Comparison of ENCODE assay signal across 9 cellular contexts in genomic region chr12:101891462-101891971, GRCh38. TPM values are rescaled to one million over a fixed set of nuclear protein-coding genes. Genes with fewer than 3 reads are reported as not detected.
DNase-seq lines count a peak whose midpoint lies in the region; ATAC-seq, FAIRE-seq and TF ChIP-seq lines count a peak whose summit lies in the region.
"Had no signal": no experiment of that assay in that cellular context is flagged by ENCODE, and none has a peak within 500 bp of the region (broad histone marks: within the 10 kb centered on the region; RNA-seq: fewer than 3 reads in every experiment).

No MANE protein-coding gene starts in this region.

- FAIRE-seq in GM19239 (lab: Jason Lieb, UNC) (peak; percentile 89), kidney (lab: Jason Lieb, UNC) (peak; percentile 68)
- FAIRE-seq: colon had no signal

- H3K36me3 Mint-ChIP-seq in T-helper 17 cell (ENCODE audit: low read depth): no peaks in the 10 kb centered on the region

- H3K36me3 ChIP-seq in SK-N-MC (ENCODE audit: insufficient read depth, low read length) (no peaks in the 10 kb centered on the region), kidney (ENCODE audit: control insufficient read depth in 1 of 2, insufficient read depth in 2 of 2, low read length in 2 of 2) (no peaks in the 10 kb centered on the region)

- intact Hi-C loops in kidney (cut with DNase I): no loop called here

- H3K9ac ChIP-seq in SK-N-MC (ENCODE audit: insufficient read length) (peak overlapping the region; percentile 46), kidney (ENCODE audit: low read length in 2 of 2) (peak overlapping the region in 1 of 2 donors; percentile 56)

- peak overlapping the region; percentile 15 for H3K4me3 ChIP-seq in AG04450 (ENCODE audit: low read depth, low read length)
- H3K4me3 ChIP-seq in SK-N-MC: peak overlapping the region; percentile 61
- H3K4me3 ChIP-seq in kidney (ENCODE audit: low read length in 2 of 2): no peak overlapping the region

- H3K4me3 Mint-ChIP-seq in T-helper 17 cell: no peak overlapping the region

- no peaks in the 10 kb centered on the region for H3K27me3 Mint-ChIP-seq in T-helper 17 cell

- POLR2A ChIA-PET in AG04450 (lab: Yijun Ruan, JAX): interaction anchor here (0.6 to 1.8 kb wide), 5 partner anchors 10 to 44 kb away, joined by 3 to 25 read pairs (median 5); partner anchors contain the start of gene DRAM1
- POLR2A ChIA-PET in HEK293T (lab: Yijun Ruan, JAX): no interaction called here

- peak overlapping the region; percentile 90 for H3K27ac ChIP-seq in AG04450 (ENCODE audit: low read depth, low read length)
- H3K27ac ChIP-seq in SK-N-MC: peak overlapping the region; percentile 93
- H3K27ac ChIP-seq in kidney (ENCODE audit: low read depth in 2 of 2, low read length in 2 of 2): peak overlapping the region; percentile 33 to 39

- CTCF ChIA-PET in AG04450 (lab: Charles Lee) (interaction anchor here (0.6 to 2.3 kb wide), 16 partner anchors 8 to 1465 kb away, joined by 3 to 11 read pairs (median 3); partner anchors contain the start of gene GNPTAB), HEK293T (lab: Yijun Ruan, JAX) (no interaction called here)

- ATAC-seq in HG03196 (IDR thresholded peaks at IDR 0.05; ENCODE audit: unreplicated experiment) (peak; percentile 89), T-helper 17 cell (no peak)

- H3K4me1 Mint-ChIP-seq in T-helper 17 cell: peaks cover 5% of the 10 kb centered on the region

- DNase-seq in AG04450 (ENCODE audit: low read depth, low spot score): peak; percentile 75
- no peak for DNase-seq in GM19239 (ENCODE audit: insufficient read length, low spot score)
- peak; percentile 90 for DNase-seq in SK-N-MC (ENCODE audit: low read depth, low spot score)
- DNase-seq in kidney: no peak
- no peak for DNase-seq in T-helper 17 cell
- DNase-seq in HEK293T (ENCODE audit: extremely low spot score): no peak
- DNase-seq in superior temporal gyrus (ENCODE audit: extremely low spot score): no peak

- no peaks in the 10 kb centered on the region for H3K27me3 ChIP-seq in AG04450 (ENCODE audit: control insufficient read depth, insufficient read depth, low read length)

- H3K4me1 ChIP-seq in kidney (ENCODE audit: control insufficient read depth in 1 of 2, insufficient read depth in 1 of 2, low read depth in 1 of 2, low read length in 2 of 2): peaks cover 6 to 7% of the 10 kb centered on the region in 2 donors

- TF ChIP-seq CTCF in AG04450 (IDR thresholded peaks at IDR 0.05; ENCODE audit: low read depth, low read length): no peak
- TF ChIP-seq CTCF in kidney (IDR thresholded peaks at IDR 0.05; ENCODE audit: borderline replicate concordance, extremely low read depth, insufficient read depth): no peak

- no peak overlapping the region for H3K27ac Mint-ChIP-seq in T-helper 17 cell

- H3K9me3 ChIP-seq in AG04450 (ENCODE audit: control insufficient read depth, insufficient read depth, low read length): no peaks in the 10 kb centered on the region
- H3K9me3 ChIP-seq in SK-N-MC (ENCODE audit: low read depth, low read length): no peaks in the 10 kb centered on the region
- no peaks in the 10 kb centered on the region for H3K9me3 ChIP-seq in kidney (ENCODE audit: control insufficient read depth in 1 of 2, low read length in 2 of 2)
- no peaks in the 10 kb centered on the region for H3K9me3 ChIP-seq in T-helper 17 cell (ENCODE audit: control insufficient read depth, low read length, poor library complexity, severe bottlenecking)

TF ChIP-seq in HEK293T, 16 proteins besides CTCF, POLR2A, EP300 and RAD21:
- no peak for TF ChIP-seq SP1 (IDR thresholded peaks at IDR 0.05)
- TF ChIP-seq FOXA1 (IDR thresholded peaks at IDR 0.05): no peak
- no peak for TF ChIP-seq FOXM1 (IDR thresholded peaks at IDR 0.05; ENCODE audit: borderline replicate concordance)

RNA-seq across cellular contexts. Expression of gene DRAM1, which starts 14.1 kb away (rescaled TPM):
- 54.9 and 57.5 TPM in 2 replicates for polyA plus RNA-seq in AG04450 (2011; rRNA removed)
- 39.1 and 46.2 TPM in 2 replicates for polyA minus RNA-seq in AG04450 (2011; rRNA and poly(A)+ RNA removed)
- total RNA-seq in kidney: 35.8 TPM
- polyA plus RNA-seq in kidney (ENCODE audit: insufficient read depth, low read depth, low replicate concordance): 19.0 TPM
- total RNA-seq in T-helper 17 cell: 1 to 10 TPM; 1.8 to 3.1 TPM

Comparison
In these comparisons a context has a peak if more than half of its experiments do, and no peak if none do; other contexts are left out.
1. DNase-seq: peak in AG04450 (single experiment) and SK-N-MC (single experiment); none in GM19239 (single experiment), kidney (single experiment), T-helper 17 cell (0 of 3), HEK293T (single experiment) and superior temporal gyrus (single experiment).
2. H3K27ac ChIP-seq: peak in every context shown above with its lines; median percentile 93 in SK-N-MC; 90 in AG04450; 36 in kidney.
3. H3K4me3 ChIP-seq: peak in AG04450 (single experiment) and SK-N-MC (single experiment); none in kidney (0 of 2).